Comparison of ENCODE assay signal across 21 cellular contexts in genomic region chr3:181212271-181212670, GRCh38.
"Had no signal": no experiment of that assay in that cellular context is flagged by ENCODE, and none has a peak within 500 bp of the region (broad histone marks: within the 10 kb centered on the region; RNA-seq: fewer than 3 reads in every experiment).

No MANE protein-coding gene starts in this region.

- H3K36me3 ChIP-seq: left ventricle myocardium inferior, ovary, right atrium auricular region, right lobe of liver, suprapubic skin, thoracic aorta, tibial artery, upper lobe of right lung, uterus had no signal

- H3K4me3 ChIP-seq: left ventricle myocardium inferior, lung, ovary, right atrium auricular region, right lobe of liver, skin epidermis, suprapubic skin, tibial artery, upper lobe of right lung, uterus had no signal

- H3K27ac ChIP-seq: left ventricle myocardium inferior, ovary, right atrium auricular region, right lobe of liver, skin epidermis, suprapubic skin, thoracic aorta, tibial artery, upper lobe of right lung, uterus had no signal

- H3K27me3 ChIP-seq: ovary, right atrium auricular region, right lobe of liver, suprapubic skin, tibial artery, upper lobe of right lung, uterus had no signal

- H3K9me3 ChIP-seq: left ventricle myocardium inferior, ovary, right atrium auricular region, right lobe of liver, suprapubic skin, thoracic aorta, tibial artery, upper lobe of right lung, uterus had no signal

- ATAC-seq: natural killer cell treated with Interleukin-12 subunit alpha and Interleukin-12 subunit beta and Interleukin-15 and Interleukin-18, amount 100 ng/mL, for 72 hours; right lobe of liver; stimulated activated naive B cell treated with anti-CD40 and anti-IgM and Interleukin-4, amounts not matched to agents 10 μg/mL and 1 μg/mL and 100 μg/mL, for 72 hours; upper lobe of right lung had no signal

- DNase-seq: hippocampal formation; left ventricle myocardium inferior; mesendoderm; naive B cell; ovary; right lobe of liver; stimulated activated CD4-positive, alpha-beta T cell treated with anti-CD3 and anti-CD28 coated beads, Interleukin-12 subunit alpha, Interleukin-12 subunit beta, amount 100 ng/mL, for 4 hours; stimulated activated CD4-positive, alpha-beta T cell treated with anti-CD3 and anti-CD28 coated beads, Interleukin-15, amount 100 ng/mL, for 24 hours; stimulated activated CD4-positive, alpha-beta T cell treated with anti-CD3 and anti-CD28 coated beads, Interleukin-2, amount 100 ng/mL, for 24 hours; stimulated activated CD4-positive, alpha-beta T cell treated with anti-CD3 and anti-CD28 coated beads, Interleukin-4, amount 100 ng/mL, for 1 hour; stimulated activated naive B cell treated with anti-CD40 and anti-IgM and Interleukin-4, amounts not matched to agents 10 μg/mL and 1 μg/mL and 100 μg/mL, for 72 hours; tibial artery; trophoblast cell; upper lobe of right lung; uterus had no signal

- H3K4me1 ChIP-seq: left ventricle myocardium inferior, right atrium auricular region, right lobe of liver, suprapubic skin, uterus had no signal
